In genomic region chr21:35783686-35784085, GRCh38 we compare ENCODE assay signal across 14 cellular contexts.
DNase-seq lines count a peak whose midpoint lies in the region; ATAC-seq and TF ChIP-seq lines count a peak whose summit lies in the region.
"Had no signal": no experiment of that assay in that cellular context is flagged by ENCODE, and none has a peak within 500 bp of the region (broad histone marks: within the 10 kb centered on the region; RNA-seq: fewer than 3 reads in every experiment).

No MANE protein-coding gene starts in this region.

- H3K9me3 ChIP-seq in mammary epithelial cell (replicated peaks; ENCODE audit: insufficient read depth, low read length): no peaks in the 10 kb centered on the region
- H3K9me3 ChIP-seq: Caco-2 had no signal

- no peak for ATAC-seq in GM21526 (IDR thresholded peaks at IDR 0.05; ENCODE audit: low FRiP score, unreplicated experiment)
- no peak for ATAC-seq in GM18502 (IDR thresholded peaks at IDR 0.05; ENCODE audit: poor library complexity, unreplicated experiment)
- ATAC-seq: CD8-positive, alpha-beta T cell had no signal

- BruUV-seq in mammary epithelial cell (replicated peaks; lab: Mats Ljungman, UMichigan) (no TSS peak), MCF 10A (replicated peaks; lab: Mats Ljungman, UMichigan) (no TSS peak)

- no peaks in the 10 kb centered on the region for H3K79me2 ChIP-seq in mammary epithelial cell (ENCODE audit: insufficient read depth, low read length)

- DNase-seq in mammary epithelial cell (peak; percentile 70), MCF 10A (ENCODE audit: unreplicated experiment) (no peak), astrocyte of the hippocampus (ENCODE audit: low read depth, low spot score) (peak; percentile 15), non-pigmented ciliary epithelial cell (ENCODE audit: low read depth) (peak; percentile 10)
- DNase-seq in activated CD8-positive, alpha-beta memory T cell treated with anti-CD3 and anti-CD28 coated beads, Interleukin-2, amount 50 U/mL, for 48 hours: no peak
- DNase-seq: Caco-2; CD8-positive, alpha-beta T cell; GOT3; H9 had no signal

- no peaks in the 10 kb centered on the region for H3K27me3 ChIP-seq in mammary epithelial cell (ENCODE audit: insufficient read depth, low read length)

- dilution Hi-C loops in mammary epithelial cell (cut with HindIII; ENCODE audit: low sequenced_read_pairs): no loop called here

- no peaks in the 10 kb centered on the region for H3K4me1 Mint-ChIP-seq in MCF 10A (ENCODE audit: insufficient read depth, unreplicated experiment)
- H3K4me1 Mint-ChIP-seq: CD14-positive monocyte, H9, IgD-negative memory B cell had no signal

- CTCF ChIA-PET in mammary epithelial cell (lab: Charles Lee; ENCODE audit: low non-redundant PET): no interaction called here
- CTCF ChIA-PET in MCF 10A (lab: Yijun Ruan, JAX): no interaction called here

- intact Hi-C loops in mammary epithelial cell (cut with micrococcal nuclease): no loop called here
- intact Hi-C loops in MCF 10A (cut with micrococcal nuclease): no loop called here

- no peaks in the 10 kb centered on the region for H3K36me3 Mint-ChIP-seq in MCF 10A (ENCODE audit: insufficient read depth, unreplicated experiment)
- H3K36me3 Mint-ChIP-seq: CD14-positive monocyte; CD8-positive, alpha-beta T cell had no signal

- no peak overlapping the region for H3K4me3 ChIP-seq in mammary epithelial cell (replicated peaks in 1 of 3; ENCODE audit: insufficient read depth in 1 of 3, low read depth in 2 of 3, low read length in 3 of 3)

- TF ChIP-seq CTCF in mammary epithelial cell (conservative IDR thresholded peaks at IDR 0.05 in 1 of 2, IDR thresholded peaks at IDR 0.05 in 1 of 2; ENCODE audit: extremely low read depth in 1 of 2, insufficient read depth in 1 of 2, low read depth in 1 of 2, low read length in 2 of 2) (no peak), MCF 10A (IDR thresholded peaks at IDR 0.05; ENCODE audit: unreplicated experiment) (no peak)

- H3K27me3 Mint-ChIP-seq in MCF 10A (ENCODE audit: insufficient read depth, unreplicated experiment): peaks cover 27% of the 10 kb centered on the region

- no peak overlapping the region for H3K9ac ChIP-seq in mammary epithelial cell (ENCODE audit: insufficient read depth, low read length)

- no peaks in the 10 kb centered on the region for H3K36me3 ChIP-seq in mammary epithelial cell (ENCODE audit: insufficient read depth, low read length)

- H3K27ac Mint-ChIP-seq in MCF 10A (ENCODE audit: low read depth, unreplicated experiment): no peak overlapping the region
- H3K27ac Mint-ChIP-seq: CD14-positive monocyte; CD8-positive, alpha-beta T cell; H9; IgD-negative memory B cell had no signal

- peaks cover 7% of the 10 kb centered on the region for H3K4me1 ChIP-seq in mammary epithelial cell (ENCODE audit: insufficient read depth, low read length)
- H3K4me1 ChIP-seq: Caco-2 had no signal

- in situ Hi-C loops in mammary epithelial cell (cut with MboI; ENCODE audit: low sequenced_read_pairs in 2 of 2): no loop called here

- H4K20me1 ChIP-seq in mammary epithelial cell (ENCODE audit: insufficient read depth, low read length): no peaks in the 10 kb centered on the region

- H2AFZ ChIP-seq in mammary epithelial cell (ENCODE audit: low read depth, low read length): no peak overlapping the region

- peak overlapping the region; percentile 28 for H3K4me2 ChIP-seq in mammary epithelial cell (ENCODE audit: insufficient read depth, low read depth, low read length)

- no peak overlapping the region for H3K27ac ChIP-seq in mammary epithelial cell (ENCODE audit: insufficient read depth, low read depth, low read length)
- H3K27ac ChIP-seq: 22Rv1 had no signal

- H3K9me3 Mint-ChIP-seq in MCF 10A (ENCODE audit: unreplicated experiment): no peaks in the 10 kb centered on the region
- H3K9me3 Mint-ChIP-seq: CD8-positive, alpha-beta T cell had no signal

- no peak overlapping the region for H3K4me3 Mint-ChIP-seq in MCF 10A (ENCODE audit: unreplicated experiment)
- H3K4me3 Mint-ChIP-seq: CD14-positive monocyte; CD8-positive, alpha-beta T cell; H9; IgD-negative memory B cell had no signal

- POLR2A ChIA-PET in MCF 10A (lab: Yijun Ruan, JAX): no interaction called here

Comparison
In these comparisons a context has a peak if more than half of its experiments do, and no peak if none do; other contexts are left out.
1. DNase-seq: peak in mammary epithelial cell (single experiment), astrocyte of the hippocampus (single experiment) and non-pigmented ciliary epithelial cell (single experiment); none in MCF 10A (single experiment) and activated CD8-positive, alpha-beta memory T cell treated with anti-CD3 and anti-CD28 coated beads, Interleukin-2, amount 50 U/mL, for 48 hours (single experiment).